ENCODE assay signal across 13 cellular contexts in genomic region chr5:131536849-131537448, GRCh38.
DNase-seq lines count a peak whose midpoint lies in the region; ATAC-seq, FAIRE-seq and TF ChIP-seq lines count a peak whose summit lies in the region.
"Had no signal": no experiment of that assay in that cellular context is flagged by ENCODE, and none has a peak within 500 bp of the region (broad histone marks: within the 10 kb centered on the region; RNA-seq: fewer than 3 reads in every experiment).

No MANE protein-coding gene starts in this region.

- no peak overlapping the region for H2AK5ac ChIP-seq in trophoblast cell (ENCODE audit: low read length)

- H2BK120ac ChIP-seq in trophoblast cell (ENCODE audit: insufficient read depth, low read length, poor library complexity) = no peak overlapping the region

- TF ChIP-seq POLR2A in GM12892 (IDR thresholded peaks at IDR 0.05; ENCODE audit: low read depth, low read length) = no peak

- H3K23ac ChIP-seq in trophoblast cell (ENCODE audit: low read length) = no peak overlapping the region

- peak overlapping the region; percentile 23 to 73 (median 50); a peak in 20 of 22 replicates for H3K4me2 ChIP-seq in BLaER1 treated with 17β-estradiol and CSF1 and Interleukin-3, amounts not matched to agents 10 nM and 100 nM
- peak overlapping the region; percentile 22 for H3K4me2 ChIP-seq in Loucy (ENCODE audit: low read depth, low read length, poor library complexity, severe bottlenecking)
- no peak overlapping the region for H3K4me2 ChIP-seq in trophoblast cell (ENCODE audit: low read length)

- H3K79me1 ChIP-seq in trophoblast cell (ENCODE audit: low read length) = no peaks in the 10 kb centered on the region

- DNase-seq in GM12892 (ENCODE audit: insufficient read length) = no peak
- no peak for DNase-seq in chondrocyte (ENCODE audit: low spot score)
- no peak for DNase-seq in NCI-H446 treated with DMSO at 0.1 percent for 48 hours (lab: John Stamatoyannopoulos, UW)
- no peak for DNase-seq in stimulated activated CD4-positive, alpha-beta T cell treated with anti-CD3 and anti-CD28 coated beads, Interleukin-4, amount 100 ng/mL, for 1 hour
- DNase-seq in trophoblast cell = no peak
- DNase-seq: right cardiac atrium, testis had no signal

- no peak overlapping the region for H3K14ac ChIP-seq in trophoblast cell (ENCODE audit: low read length)

- no peak overlapping the region for H4K8ac ChIP-seq in trophoblast cell (ENCODE audit: low read depth, low read length)

- no peak overlapping the region for H3K4ac ChIP-seq in trophoblast cell (ENCODE audit: low read depth, low read length)

- peak; percentile 51 for FAIRE-seq in GM12892 (lab: Jason Lieb, UNC)
- FAIRE-seq: keratinocyte had no signal

- no peaks in the 10 kb centered on the region for H3K9me3 Mint-ChIP-seq in chondrocyte (ENCODE audit: low read depth)

- H3K27ac ChIP-seq in BLaER1 treated with 17β-estradiol and CSF1 and Interleukin-3, amounts not matched to agents 10 nM and 100 nM = peak overlapping the region in 10 of 11 experiments; percentile 9 to 65 (median 40); a peak in 13 of 22 replicates
- H3K27ac ChIP-seq in trophoblast cell (ENCODE audit: low read depth, low read length) = no peak overlapping the region
- H3K27ac ChIP-seq: RWPE1, testis, VCaP had no signal

- no peak overlapping the region for H3K9ac ChIP-seq in BLaER1 treated with 17β-estradiol and CSF1 and Interleukin-3, amounts not matched to agents 10 nM and 100 nM
- no peak overlapping the region for H3K9ac ChIP-seq in Loucy (ENCODE audit: low read depth, low read length, poor library complexity, severe bottlenecking)
- H3K9ac ChIP-seq in trophoblast cell (ENCODE audit: low read length) = no peak overlapping the region

- no peaks in the 10 kb centered on the region; a peak in 2 of 22 replicates for H4K20me1 ChIP-seq in BLaER1 treated with 17β-estradiol and CSF1 and Interleukin-3, amounts not matched to agents 10 nM and 100 nM
- H4K20me1 ChIP-seq in Loucy (ENCODE audit: insufficient read depth, low read length, poor library complexity, severe bottlenecking) = no peaks in the 10 kb centered on the region

- no peak overlapping the region for H3K4me3 ChIP-seq in BLaER1 treated with 17β-estradiol and CSF1 and Interleukin-3, amounts not matched to agents 10 nM and 100 nM
- no peak overlapping the region for H3K4me3 ChIP-seq in Loucy (ENCODE audit: low read length, poor library complexity, severe bottlenecking)
- no peak overlapping the region for H3K4me3 ChIP-seq in trophoblast cell (ENCODE audit: low read depth, low read length)
- H3K4me3 ChIP-seq: testis had no signal

- no peak overlapping the region for H3K4me3 Mint-ChIP-seq in chondrocyte (ENCODE audit: unreplicated experiment)

- H3K18ac ChIP-seq in trophoblast cell (ENCODE audit: low read length) = no peak overlapping the region

- H2BK12ac ChIP-seq in trophoblast cell (ENCODE audit: low read length) = no peak overlapping the region

- peaks cover 2% of the 10 kb centered on the region; the same call in 1 of the 2 replicates for H3F3A ChIP-seq in Loucy (ENCODE audit: low read depth)

- 0 out of 22 replicates have a peak, but pooled peaks cover 0 to 5% (median 0%) of the 10 kb centered on the region in 11 experiments for H3K9me3 ChIP-seq in BLaER1 treated with 17β-estradiol and CSF1 and Interleukin-3, amounts not matched to agents 10 nM and 100 nM (replicated peaks in 1 of 11)
- H3K9me3 ChIP-seq in Loucy (ENCODE audit: insufficient read depth, low read depth, low read length) (no peaks in the 10 kb centered on the region), trophoblast cell (ENCODE audit: insufficient read depth, low read depth, low read length) (no peaks in the 10 kb centered on the region)
- H3K9me3 ChIP-seq: testis had no signal

- H2AFZ ChIP-seq in Loucy (ENCODE audit: low read length) (no peak overlapping the region), trophoblast cell (ENCODE audit: insufficient read depth, low read length, poor library complexity) (no peak overlapping the region)

- peaks cover 3% of the 10 kb centered on the region for H3K36me3 Mint-ChIP-seq in chondrocyte (ENCODE audit: low read depth)

- peaks cover 15% of the 10 kb centered on the region for H3K79me2 ChIP-seq in Loucy (ENCODE audit: insufficient read depth, low read length)
- no peaks in the 10 kb centered on the region for H3K79me2 ChIP-seq in trophoblast cell (ENCODE audit: control insufficient read depth, insufficient read depth, low read length, poor library complexity)

- no peaks in the 10 kb centered on the region for H3K27me3 ChIP-seq in BLaER1 treated with 17β-estradiol and CSF1 and Interleukin-3, amounts not matched to agents 10 nM and 100 nM
- H3K27me3 ChIP-seq in Loucy (ENCODE audit: insufficient read depth, low read length, poor library complexity, severe bottlenecking) (no peaks in the 10 kb centered on the region), trophoblast cell (ENCODE audit: insufficient read depth, low read length) (no peaks in the 10 kb centered on the region)
- H3K27me3 ChIP-seq: testis had no signal

- no peak overlapping the region for H2BK5ac ChIP-seq in trophoblast cell (ENCODE audit: low read depth, low read length, poor library complexity)

- H3K9me2 ChIP-seq in Loucy (replicated peaks; ENCODE audit: low read depth, low read length) = no peaks in the 10 kb centered on the region

- peak overlapping the region; percentile 58 for H3K27ac Mint-ChIP-seq in chondrocyte (ENCODE audit: unreplicated experiment)

- no peaks in the 10 kb centered on the region for H3K27me3 Mint-ChIP-seq in chondrocyte (ENCODE audit: low read depth)

- H3K4me1 Mint-ChIP-seq in chondrocyte (ENCODE audit: low read depth) = peaks cover 25% of the 10 kb centered on the region

- H4K91ac ChIP-seq in trophoblast cell (ENCODE audit: low read depth, low read length) = no peak overlapping the region

- TF ChIP-seq CTCF in Loucy (conservative IDR thresholded peaks at IDR 0.05; ENCODE audit: low read length) = no peak
- no peak for TF ChIP-seq CTCF in chondrocyte (IDR thresholded peaks at IDR 0.05)

- H4K12ac ChIP-seq in trophoblast cell (ENCODE audit: low read depth, low read length) = no peak overlapping the region

- WGBS in trophoblast cell (ENCODE audit: extremely low coverage, insufficient coverage, insufficient read length) = no CpG with 5 or more reads among the region's 2 CpGs

- no peak for ATAC-seq in HG03442 (IDR thresholded peaks at IDR 0.05; ENCODE audit: unreplicated experiment)

- H3K36me3 ChIP-seq in BLaER1 treated with 17β-estradiol and CSF1 and Interleukin-3, amounts not matched to agents 10 nM and 100 nM = peaks cover 21 to 63% (median 32%) of the 10 kb centered on the region in 11 experiments; a peak in 19 of 22 replicates
- H3K36me3 ChIP-seq in Loucy (ENCODE audit: insufficient read depth, low read length) = peaks cover 4% of the 10 kb centered on the region; the same call in 1 of the 2 replicates
- H3K36me3 ChIP-seq in trophoblast cell (ENCODE audit: control insufficient read depth in 1 of 2, insufficient read depth in 2 of 2, low read length in 2 of 2) = no peaks in the 10 kb centered on the region

- H3K4me1 ChIP-seq in BLaER1 treated with 17β-estradiol and CSF1 and Interleukin-3, amounts not matched to agents 10 nM and 100 nM = peaks cover 48 to 75% (median 55%) of the 10 kb centered on the region in 10 experiments
- H3K4me1 ChIP-seq in Loucy (ENCODE audit: insufficient read depth, low read length, poor library complexity, severe bottlenecking) (peaks cover 15% of the 10 kb centered on the region), trophoblast cell (ENCODE audit: control insufficient read depth in 1 of 2, insufficient read depth in 2 of 2, low read length in 2 of 2) (no peaks in the 10 kb centered on the region)
- H3K4me1 ChIP-seq: testis had no signal
